Comparison of ENCODE assay signal across 8 cellular contexts in genomic region chr20:33685328-33686007, GRCh38. TPM values are rescaled to one million over a fixed set of nuclear protein-coding genes. Genes with fewer than 3 reads are reported as not detected.
DNase-seq lines count a peak whose midpoint lies in the region; ATAC-seq and TF ChIP-seq lines count a peak whose summit lies in the region.

No MANE protein-coding gene starts in this region.

- peaks cover 34% of the 10 kb centered on the region for H3K4me1 Mint-ChIP-seq in chondrocyte (ENCODE audit: low read depth)
- H3K4me1 Mint-ChIP-seq in naive B cell = peaks cover 18 to 19% (median 19%) of the 10 kb centered on the region in 3 donors

- peak overlapping the region; percentile 20; the same call in 1 of the 2 replicates for H3K27ac ChIP-seq in HUES64 (ENCODE audit: low read depth, low read length)
- H3K27ac ChIP-seq in SJSA1 = peak overlapping the region; percentile 43
- H3K27ac ChIP-seq in aorta (ENCODE audit: low read depth in 1 of 2, low read length in 2 of 2) = no peak overlapping the region

- H3K27me3 ChIP-seq in HUES64 (ENCODE audit: insufficient read depth, low read length) = peaks cover 21% of the 10 kb centered on the region
- no peaks in the 10 kb centered on the region for H3K27me3 ChIP-seq in SJSA1 (replicated peaks)
- H3K27me3 ChIP-seq in aorta (ENCODE audit: control insufficient read depth in 1 of 2, insufficient read depth in 2 of 2, low read length in 1 of 2) = no peaks in the 10 kb centered on the region

- H3K9me3 ChIP-seq in HUES64 (ENCODE audit: insufficient read depth, low read depth, low read length) = no peaks in the 10 kb centered on the region
- no peaks in the 10 kb centered on the region for H3K9me3 ChIP-seq in SJSA1 (replicated peaks)
- no peaks in the 10 kb centered on the region for H3K9me3 ChIP-seq in aorta (ENCODE audit: control insufficient read depth, low read length)

- intact Hi-C loops in aorta (cut with DNase I) = loop anchor here in 1 of 2 donors (5.0 kb wide), 1 partner anchor 37 kb away; the partner anchor contains the start of gene PXMP4

- H3K36me3 ChIP-seq in HUES64 (ENCODE audit: insufficient read depth, low read length) (peaks cover 6% of the 10 kb centered on the region; the same call in 1 of the 2 replicates), SJSA1 (peaks cover 5% of the 10 kb centered on the region; the same call in 1 of the 2 replicates), aorta (ENCODE audit: control insufficient read depth in 1 of 2, insufficient read depth in 2 of 2, low read length in 1 of 2) (no peaks in the 10 kb centered on the region)

- no peaks in the 10 kb centered on the region for H3K9me3 Mint-ChIP-seq in chondrocyte (ENCODE audit: low read depth)
- H3K9me3 Mint-ChIP-seq in naive B cell = no peaks in the 10 kb centered on the region

- 1% methylated on average over 39 of the region's 39 CpGs for WGBS in HUES64
- 5 to 7% methylated on average over 25 to 39 of the region's 39 CpGs for WGBS in aorta, 2 donors

- H3K27ac Mint-ChIP-seq in chondrocyte (ENCODE audit: unreplicated experiment) (peak overlapping the region; percentile 45), naive B cell (peak overlapping the region in 4 of 6 donors; percentile 76 to 94 (median 84))

- H3K36me3 Mint-ChIP-seq in chondrocyte (ENCODE audit: low read depth) = no peaks in the 10 kb centered on the region
- H3K36me3 Mint-ChIP-seq in naive B cell = no peaks in the 10 kb centered on the region

- DNase-seq in DMS53 (lab: John Stamatoyannopoulos, UW) = peak; percentile 67
- no peak for DNase-seq in DMS53 treated with DMSO at 0.1 percent for 48 hours (lab: John Stamatoyannopoulos, UW; ENCODE audit: unreplicated experiment)
- DNase-seq in SJSA1 (ENCODE audit: low read depth in 1 of 2, low spot score in 2 of 2) = peak in 1 of 2 experiments; percentile 37
- no peak for DNase-seq in chondrocyte (ENCODE audit: low spot score)
- peak; percentile 51 for DNase-seq in naive B cell
- DNase-seq in aorta = no peak

- TF ChIP-seq CTCF in chondrocyte (IDR thresholded peaks at IDR 0.05) = no peak

- ATAC-seq in GM21515 (IDR thresholded peaks at IDR 0.05; ENCODE audit: unreplicated experiment) = peak; percentile 40
- ATAC-seq in naive B cell (ENCODE audit: low read depth in 2 of 2) = peak; percentile 27 to 43
- no peak for ATAC-seq in aorta (ENCODE audit: low FRiP score)

- H3K4me3 ChIP-seq in HUES64 (ENCODE audit: low read length) (peak overlapping the region; percentile 68), SJSA1 (peak overlapping the region; percentile 68), aorta (ENCODE audit: low read length in 2 of 2) (peak overlapping the region; percentile 40 to 47)

- H3K4me3 Mint-ChIP-seq in chondrocyte (ENCODE audit: unreplicated experiment) = peak overlapping the region; percentile 64
- H3K4me3 Mint-ChIP-seq in naive B cell = peak overlapping the region; percentile 72 to 86 (median 78)

- H3K9ac ChIP-seq in HUES64 (ENCODE audit: low read depth, low read length) = peak overlapping the region; percentile 86

- no peaks in the 10 kb centered on the region for H3K27me3 Mint-ChIP-seq in chondrocyte (ENCODE audit: low read depth)
- H3K27me3 Mint-ChIP-seq in naive B cell = no peaks in the 10 kb centered on the region

- H3K4me1 ChIP-seq in HUES64 (ENCODE audit: insufficient read depth, low read length) = peaks cover 15% of the 10 kb centered on the region; the same call in 1 of the 2 replicates
- H3K4me1 ChIP-seq in SJSA1 (replicated peaks) = peaks cover 43% of the 10 kb centered on the region
- H3K4me1 ChIP-seq in aorta (ENCODE audit: control insufficient read depth in 1 of 2, insufficient read depth in 2 of 2, low read length in 2 of 2) = no peaks in the 10 kb centered on the region

RNA-seq across cellular contexts. Expression of gene E2F1, which starts 0.7 kb away (rescaled TPM):
- 26.3 TPM for polyA plus RNA-seq in HUES64 (2013, experiment 1 of 2)
- polyA plus RNA-seq in HUES64 (2013, experiment 2 of 2) = 26.2 TPM
- 62.1 and 63.9 TPM in 2 replicates for total RNA-seq in SJSA1 (2014; rRNA removed; shearing (Covaris generic))
- total RNA-seq in chondrocyte (7.5 to 17.0 TPM (median 7.6 TPM) in 3 replicates), aorta (1 to 10 TPM; 1.4 to 1.5 TPM)
- polyA plus RNA-seq in naive B cell (ENCODE audit: low read depth in 6 of 6) (under 1 TPM in 4 of 6 donors, not detected in 2; 0.16 to 0.78 (median 0.27) TPM), aorta (1 to 10 TPM; 1.6 TPM)

RNA-seq across cellular contexts. Expression of gene NECAB3, which starts 11.2 kb away (rescaled TPM):
- polyA plus RNA-seq in HUES64 (2013, experiment 1 of 2) = 12.3 TPM
- polyA plus RNA-seq in HUES64 (2013, experiment 2 of 2) = 13.4 TPM
- total RNA-seq in SJSA1 (2014; rRNA removed; shearing (Covaris generic)) = 52.1 and 81.1 TPM in 2 replicates
- total RNA-seq in chondrocyte (23.5 to 35.5 TPM (median 32.5 TPM) in 3 replicates), aorta (10 to 100 TPM; 20.5 to 26.1 TPM)
- polyA plus RNA-seq in naive B cell (ENCODE audit: low read depth in 6 of 6) (1 to 10 TPM in 1 of 6 donors, under 1 TPM in 2, not detected in 3; 0.74 to 1.0 (median 0.82) TPM), aorta (10 to 100 TPM; 10.6 to 53.1 TPM)

RNA-seq across cellular contexts. Expression of gene ACTL10, which starts 18.7 kb away (rescaled TPM):
- not detected for polyA plus RNA-seq in HUES64 (2013, experiment 1 of 2)
- 0.25 TPM for polyA plus RNA-seq in HUES64 (2013, experiment 2 of 2)
- total RNA-seq in SJSA1 (2014; rRNA removed; shearing (Covaris generic)) = not detected in 2 replicates
- total RNA-seq in chondrocyte (0.60 to 2.5 TPM (median 2.3 TPM) in 3 replicates), aorta (1 to 10 TPM in 1 of 2 donors, under 1 TPM in 1; 0.96 to 1.2 TPM)
- polyA plus RNA-seq in naive B cell (ENCODE audit: low read depth in 6 of 6) (1 to 10 TPM in 5 of 6 donors, not detected in 1; 1.2 to 4.8 (median 3.7) TPM), aorta (1 to 10 TPM in 1 of 2 donors, under 1 TPM in 1; 0.63 to 1.2 TPM)

RNA-seq across cellular contexts. Expression of gene C20orf144, which starts 23.3 kb away (rescaled TPM):
- 0.10 TPM for polyA plus RNA-seq in HUES64 (2013, experiment 1 of 2)
- polyA plus RNA-seq in HUES64 (2013, experiment 2 of 2) = not detected
- total RNA-seq in SJSA1 (2014; rRNA removed; shearing (Covaris generic)) = 0.18 TPM in 1 of 2 replicates, not detected in the other
- total RNA-seq in chondrocyte (0.10 to 0.17 TPM in 2 of 3 replicates, not detected in the other), aorta (under 1 TPM in 1 of 2 donors, not detected in 1; 0.16 TPM)
- polyA plus RNA-seq in naive B cell (ENCODE audit: low read depth in 6 of 6) (not detected), aorta (under 1 TPM in 1 of 2 donors, not detected in 1; 0.31 TPM)

RNA-seq across cellular contexts. Expression of gene PXMP4, which starts 34.6 kb away (rescaled TPM):
- 1.2 TPM for polyA plus RNA-seq in HUES64 (2013, experiment 1 of 2)
- polyA plus RNA-seq in HUES64 (2013, experiment 2 of 2) = 2.7 TPM
- 6.7 and 9.3 TPM in 2 replicates for total RNA-seq in SJSA1 (2014; rRNA removed; shearing (Covaris generic))
- 4.9 to 6.7 TPM (median 6.4 TPM) in 3 replicates for total RNA-seq in chondrocyte
- 10 to 100 TPM in 1 of 6 donors, 1 to 10 TPM in 4, not detected in 1; 7.0 to 10.6 (median 8.2) TPM for polyA plus RNA-seq in naive B cell (ENCODE audit: low read depth in 6 of 6)
- total RNA-seq in aorta = 1 to 10 TPM; 4.4 to 7.5 TPM
- 1 to 10 TPM; 1.5 to 4.9 TPM for polyA plus RNA-seq in aorta

Comparison
In these comparisons a context has a peak if more than half of its experiments do, and no peak if none do; other contexts are left out.
1. DNase-seq: peak in DMS53 (single experiment) and naive B cell (single experiment); none in DMS53 treated with DMSO at 0.1 percent for 48 hours (single experiment), chondrocyte (single experiment) and aorta (0 of 2).
2. H3K27ac ChIP-seq: peak in HUES64 (single experiment) and SJSA1 (single experiment); none in aorta (0 of 2).
3. Peak in every context shown above with its lines, with median percentiles within 50 percentile points of each other: H3K4me3 ChIP-seq.